In genomic region chr7:27870595-27870994, GRCh38 we compare ENCODE assay signal across 20 cellular contexts.
A peak's percentile ranks its signal among the peaks of the same experiment; 100 is the strongest.
DNase-seq lines count a peak whose midpoint lies in the region; ATAC-seq, FAIRE-seq and TF ChIP-seq lines count a peak whose summit lies in the region.
"Had no signal": no experiment of that assay in that cellular context is flagged by ENCODE, and none has a peak within 500 bp of the region (broad histone marks: within the 10 kb centered on the region; RNA-seq: fewer than 3 reads in every experiment).

No MANE protein-coding gene starts in this region.

- H3K36me3 ChIP-seq in BLaER1 (no peaks in the 10 kb centered on the region), K562 (ENCODE audit: control insufficient read depth, insufficient read depth, low read length) (no peaks in the 10 kb centered on the region), spleen (peaks cover 0 to 39% (median 0%) of the 10 kb centered on the region in 6 donors)
- peaks cover 0 to 39% (median 0%) of the 10 kb centered on the region in 11 experiments; a peak in 9 of 22 replicates for H3K36me3 ChIP-seq in BLaER1 treated with 17β-estradiol and CSF1 and Interleukin-3, amounts not matched to agents 10 nM and 100 nM

- H3K9me3 Mint-ChIP-seq in immature natural killer cell, result no peaks in the 10 kb centered on the region
- H3K9me3 Mint-ChIP-seq: CD4-positive, alpha-beta T cell; CD8-positive, alpha-beta memory T cell; H9 had no signal

- 0% methylated on average over 5 of the region's 5 CpGs for WGBS in K562 (ENCODE audit: insufficient coverage, low coverage, missing lambda C conversion rate)
- 79 to 86% (median 84%) methylated on average over 5 of the region's 5 CpGs for WGBS in spleen, 5 donors

- H3K9ac ChIP-seq in BLaER1, result no peak overlapping the region
- no peak overlapping the region for H3K9ac ChIP-seq in BLaER1 treated with 17β-estradiol and CSF1 and Interleukin-3, amounts not matched to agents 10 nM and 100 nM
- H3K9ac ChIP-seq in K562 (ENCODE audit: insufficient read depth in 1 of 2, low read depth in 2 of 2, low read length in 2 of 2), result no peak overlapping the region

- peak; percentile 6 for FAIRE-seq in K562 (lab: Jason Lieb, UNC)
- FAIRE-seq: GM12891, GM18507 had no signal

- POLR2A ChIA-PET in K562 (lab: Yijun Ruan, JAX), result interaction anchor here (0.6 to 0.8 kb wide), 2 partner anchors 13 to 225 kb away, joined by 3 to 6 read pairs; no protein-coding TSS in a partner anchor

- H3K9me1 ChIP-seq in K562 (ENCODE audit: control insufficient read depth, insufficient read depth, low read length), result no peaks in the 10 kb centered on the region

- CTCF ChIA-PET in K562 (lab: Yijun Ruan, JAX; ENCODE audit: low intra/inter-chr PET ratio), result no interaction called here

- no peaks in the 10 kb centered on the region for H3K79me2 ChIP-seq in K562 (ENCODE audit: control insufficient read depth, insufficient read depth, low read length)

- TF ChIP-seq RAD21 in K562 (CRISPR knock-in tag; conservative IDR thresholded peaks at IDR 0.05 in 1 of 2, IDR thresholded peaks at IDR 0.05 in 1 of 2), result no peak

- H3K27me3 ChIP-seq in BLaER1, result no peaks in the 10 kb centered on the region; the same call in 1 of the 2 replicates
- H3K27me3 ChIP-seq in BLaER1 treated with 17β-estradiol and CSF1 and Interleukin-3, amounts not matched to agents 10 nM and 100 nM, result no peaks in the 10 kb centered on the region
- H3K27me3 ChIP-seq in K562 (ENCODE audit: control insufficient read depth in 2 of 2, insufficient read depth in 2 of 2, low read length in 2 of 2), result peaks cover 67 to 77% of the 10 kb centered on the region in 2 experiments
- H3K27me3 ChIP-seq in spleen (replicated peaks in 1 of 7), result no peaks in the 10 kb centered on the region

- TF ChIP-seq CTCF in K562 (IDR thresholded peaks at IDR 0.05 in 2 of 3, conservative IDR thresholded peaks at IDR 0.05 in 1 of 3; ENCODE audit: insufficient read depth in 2 of 3, low read depth in 1 of 3, low read length in 3 of 3), result no peak
- TF ChIP-seq CTCF in spleen (IDR thresholded peaks at IDR 0.05 in 8 of 11, conservative IDR thresholded peaks at IDR 0.05 in 3 of 11), result no peak

- H3K9me3 ChIP-seq in BLaER1 (peaks cover 4% of the 10 kb centered on the region; the same call in 1 of the 2 replicates), K562 (replicated peaks; ENCODE audit: control insufficient read depth, insufficient read depth, low read depth, low read length) (no peaks in the 10 kb centered on the region), spleen (no peaks in the 10 kb centered on the region)
- peaks cover 0 to 27% (median 14%) of the 10 kb centered on the region in 11 experiments; a peak in 13 of 22 replicates for H3K9me3 ChIP-seq in BLaER1 treated with 17β-estradiol and CSF1 and Interleukin-3, amounts not matched to agents 10 nM and 100 nM (replicated peaks in 1 of 11)

- H2AFZ ChIP-seq in K562 (ENCODE audit: low read depth, low read length), result no peak overlapping the region

- DNase-seq in K562 (ENCODE audit: extremely low read depth in 1 of 4, low spot score in 3 of 4) (no peak), immature natural killer cell (no peak), spleen (no peak), cortex of kidney (lab: John Stamatoyannopoulos, UW) (no peak)
- no peak for DNase-seq in stimulated activated naive CD4-positive, alpha-beta T cell treated with Interleukin-2 at 50 U/mL for 16 hours (lab: John Stamatoyannopoulos, UW)
- DNase-seq: Calu3; CD4-positive, alpha-beta T cell; CD8-positive, alpha-beta memory T cell; COR-L47; DMS53; DMS79 treated with DMSO at 0.1 percent for 48 hours; GF-D8; GOT3; H9 had no signal

- no peaks in the 10 kb centered on the region for H4K20me1 ChIP-seq in BLaER1
- no peaks in the 10 kb centered on the region for H4K20me1 ChIP-seq in BLaER1 treated with 17β-estradiol and CSF1 and Interleukin-3, amounts not matched to agents 10 nM and 100 nM
- no peaks in the 10 kb centered on the region for H4K20me1 ChIP-seq in K562 (replicated peaks; ENCODE audit: control insufficient read depth, insufficient read depth, low read length)

- no peak for TF ChIP-seq POLR2A in K562 (conservative IDR thresholded peaks at IDR 0.05)
- TF ChIP-seq POLR2A in spleen (IDR thresholded peaks at IDR 0.05), result no peak

- H3K4me1 ChIP-seq in BLaER1, result peaks cover 99% of the 10 kb centered on the region
- H3K4me1 ChIP-seq in BLaER1 treated with 17β-estradiol and CSF1 and Interleukin-3, amounts not matched to agents 10 nM and 100 nM, result peaks cover 54 to 100% (median 93%) of the 10 kb centered on the region in 10 experiments
- peaks cover 0 to 3% of the 10 kb centered on the region in 2 experiments; a peak in 1 of 5 replicates for H3K4me1 ChIP-seq in K562 (replicated peaks in 1 of 2; ENCODE audit: control insufficient read depth in 2 of 2, insufficient read depth in 2 of 2, low read length in 2 of 2)
- H3K4me1 ChIP-seq in spleen, result peaks cover 0 to 22% (median 13%) of the 10 kb centered on the region in 6 donors

- no peak for ATAC-seq in K562
- ATAC-seq: HCT116 had no signal

- H3K27me3 Mint-ChIP-seq in immature natural killer cell (ENCODE audit: low read depth in 3 of 3), result peaks cover 0 to 4% (median 0%) of the 10 kb centered on the region in 3 donors
- H3K27me3 Mint-ChIP-seq: CD4-positive, alpha-beta T cell; CD8-positive, alpha-beta memory T cell had no signal

- peaks cover 72 to 96% of the 10 kb centered on the region in 2 donors for H3K4me1 Mint-ChIP-seq in immature natural killer cell
- H3K4me1 Mint-ChIP-seq: CD14-positive monocyte had no signal

- TF ChIP-seq EP300 in K562 (IDR thresholded peaks at IDR 0.05; ENCODE audit: low read length), result no peak

- H3K27ac Mint-ChIP-seq in immature natural killer cell, result peak overlapping the region in 4 of 6 donors; percentile 52 to 74 (median 68)
- H3K27ac Mint-ChIP-seq: CD4-positive, alpha-beta T cell; CD8-positive, alpha-beta memory T cell had no signal

- intact Hi-C loops in K562 (cut with micrococcal nuclease) (loop anchor here (10.0 kb wide), 1 partner anchor 56 kb away; no protein-coding TSS in a partner anchor), spleen (cut with DNase I; ENCODE audit: low total_unique reads) (no loop called here)

- in situ Hi-C loops in K562 (cut with MboI), result no loop called here

- peak overlapping the region in 1 of 5 donors; percentile 34 for H3K4me3 Mint-ChIP-seq in immature natural killer cell
- H3K4me3 Mint-ChIP-seq: CD14-positive monocyte; CD4-positive, alpha-beta T cell; CD8-positive, alpha-beta memory T cell; H9 had no signal

- peaks cover 0 to 4% (median 3%) of the 10 kb centered on the region in 3 donors for H3K36me3 Mint-ChIP-seq in immature natural killer cell

- H3K4me2 ChIP-seq in BLaER1, result peak overlapping the region; percentile 74
- H3K4me2 ChIP-seq in BLaER1 treated with 17β-estradiol and CSF1 and Interleukin-3, amounts not matched to agents 10 nM and 100 nM, result peak overlapping the region in 8 of 11 experiments; percentile 56 to 85 (median 76); a peak in 15 of 22 replicates
- no peak overlapping the region for H3K4me2 ChIP-seq in K562 (ENCODE audit: insufficient read depth, low read length)

- H3K4me3 ChIP-seq in BLaER1, result no peak overlapping the region
- no peak overlapping the region for H3K4me3 ChIP-seq in BLaER1 treated with 17β-estradiol and CSF1 and Interleukin-3, amounts not matched to agents 10 nM and 100 nM
- H3K4me3 ChIP-seq in K562, result no peak overlapping the region
- H3K4me3 ChIP-seq in spleen, result no peak overlapping the region

- peak overlapping the region; percentile 35; the same call in 1 of the 2 replicates for H3K27ac ChIP-seq in BLaER1
- H3K27ac ChIP-seq in BLaER1 treated with 17β-estradiol and CSF1 and Interleukin-3, amounts not matched to agents 10 nM and 100 nM, result peak overlapping the region in 6 of 11 experiments; percentile 9 to 89 (median 66); a peak in 9 of 22 replicates
- H3K27ac ChIP-seq in K562 (ENCODE audit: extremely low read depth, low read depth, low read length), result no peak overlapping the region
- H3K27ac ChIP-seq in spleen, result no peak overlapping the region

- no TSS peak for BruUV-seq in K562 (replicated peaks; lab: Mats Ljungman, UMichigan)

TF ChIP-seq in K562, 482 proteins besides CTCF, POLR2A, EP300 and RAD21:
- no peak for TF ChIP-seq CHD1 (IDR thresholded peaks at IDR 0.05; ENCODE audit: low read length)

Comparison
In these comparisons a context has a peak if more than half of its experiments do, and no peak if none do; other contexts are left out.
1. H3K27ac ChIP-seq: peak in BLaER1 (single experiment) and BLaER1 treated with 17β-estradiol and CSF1 and Interleukin-3, amounts not matched to agents 10 nM and 100 nM (6 of 11); none in K562 (single experiment) and spleen (0 of 8).